8 cellular contexts compared by ENCODE assay signal in the genomic region with DNA sequence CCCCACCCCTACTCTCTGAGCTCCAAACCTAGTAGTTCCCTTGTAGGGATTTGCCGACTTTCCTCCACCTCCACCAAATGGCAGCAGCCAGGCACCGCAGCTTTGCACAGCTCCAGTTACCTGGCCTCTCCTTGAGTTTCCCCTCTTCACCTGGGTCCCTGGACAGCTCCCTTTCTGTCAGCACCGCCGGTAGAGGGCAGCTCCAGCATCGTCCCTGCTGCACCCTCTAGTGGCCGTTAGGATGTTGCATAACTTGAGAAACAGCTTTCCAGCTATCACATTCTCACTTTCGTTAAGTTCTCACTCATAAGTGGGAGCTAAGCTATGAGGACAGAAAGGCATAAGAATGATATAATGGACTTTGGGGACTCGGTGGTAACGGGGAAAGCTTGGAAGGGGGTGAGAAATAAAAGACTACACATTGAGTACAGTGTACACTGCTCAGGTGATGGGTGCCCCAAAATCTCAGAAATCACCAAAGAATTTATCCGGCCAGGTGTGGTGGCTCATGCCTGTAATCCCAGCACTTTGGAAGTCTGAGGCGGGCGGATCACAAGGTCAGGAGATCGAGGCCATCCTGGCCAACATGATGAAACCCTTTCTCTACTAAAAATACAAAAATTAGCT.
DNase-seq lines count a peak whose midpoint lies in the region; ATAC-seq, FAIRE-seq and TF ChIP-seq lines count a peak whose summit lies in the region.

No MANE protein-coding gene starts in this region.

- no peaks in the 10 kb centered on the region for H3K9me3 ChIP-seq in Panc1 (ENCODE audit: control insufficient read depth, insufficient read depth, low read depth, low read length)

- no peaks in the 10 kb centered on the region for H3K9me3 Mint-ChIP-seq in activated T-helper 1 cell treated with anti-CD3 and anti-CD28 coated beads, Interleukin-12 subunit alpha, Interleukin-12 subunit beta, Interleukin-2, Interleukin-4 antibody, amounts not matched to agents 30 ng/mL and 10 ng/mL and 1 ng/mL, durations not matched to agents 14 hours and 24 hours and 36 hours
- H3K9me3 Mint-ChIP-seq in osteocyte (ENCODE audit: unreplicated experiment) (no peaks in the 10 kb centered on the region), type B pancreatic cell (no peaks in the 10 kb centered on the region)

- intact Hi-C loops in Panc1 (cut with micrococcal nuclease; ENCODE audit: unreplicated experiment), result no loop called here
- intact Hi-C loops in activated T-helper 1 cell treated with anti-CD3 and anti-CD28 coated beads, Interleukin-12 subunit alpha, Interleukin-12 subunit beta, Interleukin-2, Interleukin-4 antibody, amounts not matched to agents 30 ng/mL and 10 ng/mL and 1 ng/mL, durations not matched to agents 14 hours and 24 hours and 36 hours (cut with micrococcal nuclease), result loop anchor here (1.0 kb wide), 1 partner anchor 303 kb away; no protein-coding TSS in a partner anchor

- H3K27ac Mint-ChIP-seq in activated T-helper 1 cell treated with anti-CD3 and anti-CD28 coated beads, Interleukin-12 subunit alpha, Interleukin-12 subunit beta, Interleukin-2, Interleukin-4 antibody, amounts not matched to agents 30 ng/mL and 10 ng/mL and 1 ng/mL, durations not matched to agents 14 hours and 24 hours and 36 hours, result no peak overlapping the region
- H3K27ac Mint-ChIP-seq in osteocyte (ENCODE audit: unreplicated experiment) (no peak overlapping the region), type B pancreatic cell (no peak overlapping the region)

- no peak for TF ChIP-seq POLR2A in H54 (IDR thresholded peaks at IDR 0.05; ENCODE audit: low read depth, low read length)

- H3K4me3 ChIP-seq in Panc1 (ENCODE audit: low read depth in 2 of 2, low read length in 2 of 2), result no peak overlapping the region

- no peaks in the 10 kb centered on the region for H3K4me1 ChIP-seq in Panc1 (ENCODE audit: control insufficient read depth, insufficient read depth, low read length)

- no peak overlapping the region for H3K4me3 Mint-ChIP-seq in activated T-helper 1 cell treated with anti-CD3 and anti-CD28 coated beads, Interleukin-12 subunit alpha, Interleukin-12 subunit beta, Interleukin-2, Interleukin-4 antibody, amounts not matched to agents 30 ng/mL and 10 ng/mL and 1 ng/mL, durations not matched to agents 14 hours and 24 hours and 36 hours
- H3K4me3 Mint-ChIP-seq in osteocyte (ENCODE audit: unreplicated experiment) (no peak overlapping the region), type B pancreatic cell (no peak overlapping the region)

- TF ChIP-seq CTCF in LNCAP (IDR thresholded peaks at IDR 0.05) (peak; percentile 96), Panc1 (IDR thresholded peaks at IDR 0.05) (peak; percentile 94), osteocyte (IDR thresholded peaks at IDR 0.05) (peak; percentile 84), type B pancreatic cell (conservative IDR thresholded peaks at IDR 0.05) (peak; percentile 98)

- in situ Hi-C loops in Panc1 (cut with HindIII; ENCODE audit: low pct_unique_long_range_greater_than_20kb, low sequenced_read_pairs), result no loop called here

- H3K27me3 Mint-ChIP-seq in activated T-helper 1 cell treated with anti-CD3 and anti-CD28 coated beads, Interleukin-12 subunit alpha, Interleukin-12 subunit beta, Interleukin-2, Interleukin-4 antibody, amounts not matched to agents 30 ng/mL and 10 ng/mL and 1 ng/mL, durations not matched to agents 14 hours and 24 hours and 36 hours (ENCODE audit: insufficient read depth), result peaks cover 4% of the 10 kb centered on the region
- no peaks in the 10 kb centered on the region for H3K27me3 Mint-ChIP-seq in osteocyte (ENCODE audit: unreplicated experiment)
- H3K27me3 Mint-ChIP-seq in type B pancreatic cell, result peaks cover 19% of the 10 kb centered on the region

- H3K4me1 Mint-ChIP-seq in activated T-helper 1 cell treated with anti-CD3 and anti-CD28 coated beads, Interleukin-12 subunit alpha, Interleukin-12 subunit beta, Interleukin-2, Interleukin-4 antibody, amounts not matched to agents 30 ng/mL and 10 ng/mL and 1 ng/mL, durations not matched to agents 14 hours and 24 hours and 36 hours (ENCODE audit: low read depth), result no peaks in the 10 kb centered on the region
- H3K4me1 Mint-ChIP-seq in osteocyte (ENCODE audit: unreplicated experiment) (no peaks in the 10 kb centered on the region), type B pancreatic cell (ENCODE audit: unreplicated experiment) (peaks cover 4% of the 10 kb centered on the region)

- CTCF ChIA-PET in Panc1 (lab: Charles Lee), result interaction anchor here (0.6 to 1.2 kb wide), 8 partner anchors 101 to 770 kb away, joined by 3 to 15 read pairs (median 4); no protein-coding TSS in a partner anchor

- H3K36me3 ChIP-seq in Panc1 (ENCODE audit: control insufficient read depth, insufficient read depth, low read length), result no peaks in the 10 kb centered on the region

- DNase-seq in H54 (ENCODE audit: insufficient read length, low spot score) (peak; percentile 49), Panc1 (ENCODE audit: low read depth, low spot score) (peak; percentile 51), foreskin melanocyte (peak; percentile 39), osteocyte (ENCODE audit: extremely low spot score, unreplicated experiment) (peak; percentile 80), type B pancreatic cell (ENCODE audit: extremely low spot score, unreplicated experiment) (peak; percentile 78)
- DNase-seq in activated T-helper 1 cell treated with anti-CD3 and anti-CD28 coated beads, Interleukin-12 subunit alpha, Interleukin-12 subunit beta, Interleukin-2, Interleukin-4 antibody, amounts not matched to agents 30 ng/mL and 10 ng/mL and 1 ng/mL, durations not matched to agents 14 hours and 24 hours and 36 hours (ENCODE audit: low spot score), result peak; percentile 29

- no peak overlapping the region for H3K27ac ChIP-seq in Panc1 (ENCODE audit: low read length)

- POLR2A ChIA-PET in Panc1 (lab: Charles Lee), result no interaction called here

- peak; percentile 93 for ATAC-seq in Panc1

- FAIRE-seq in G401.6 (lab: Jason Lieb, UNC) (peak; percentile 45), H54 (lab: Jason Lieb, UNC) (no peak)

- BruUV-seq in Panc1 (replicated peaks; lab: Mats Ljungman, UMichigan), result no TSS peak

- H3K27me3 ChIP-seq in Panc1 (ENCODE audit: control insufficient read depth, insufficient read depth, low read length), result no peaks in the 10 kb centered on the region; the same call in 1 of the 2 replicates

- H3K36me3 Mint-ChIP-seq in activated T-helper 1 cell treated with anti-CD3 and anti-CD28 coated beads, Interleukin-12 subunit alpha, Interleukin-12 subunit beta, Interleukin-2, Interleukin-4 antibody, amounts not matched to agents 30 ng/mL and 10 ng/mL and 1 ng/mL, durations not matched to agents 14 hours and 24 hours and 36 hours (ENCODE audit: low read depth), result no peaks in the 10 kb centered on the region
- H3K36me3 Mint-ChIP-seq in osteocyte (ENCODE audit: unreplicated experiment), result no peaks in the 10 kb centered on the region
- H3K36me3 Mint-ChIP-seq in type B pancreatic cell, result no peaks in the 10 kb centered on the region

Comparison
In these comparisons a context has a peak if more than half of its experiments do, and no peak if none do; other contexts are left out.
1. DNase-seq: peak in every context shown above with its lines; median percentile 80 in osteocyte; 78 in type B pancreatic cell; 51 in Panc1; 49 in H54; 39 in foreskin melanocyte; 29 in activated T-helper 1 cell treated with anti-CD3 and anti-CD28 coated beads, Interleukin-12 subunit alpha, Interleukin-12 subunit beta, Interleukin-2, Interleukin-4 antibody, amounts not matched to agents 30 ng/mL and 10 ng/mL and 1 ng/mL, durations not matched to agents 14 hours and 24 hours and 36 hours.